ENCODE assay signal across 1 cellular context in genomic region chr2:238518127-238518827, GRCh38.
A peak's percentile ranks its signal among the peaks of the same experiment; 100 is the strongest.
TF ChIP-seq lines count a peak whose summit lies in the region.

No MANE protein-coding gene starts in this region.

TF ChIP-seq in HepG2, 621 proteins besides CTCF, POLR2A, EP300 and RAD21 (continued from another document):
- no peak for TF ChIP-seq KIAA2018 (CRISPR knock-in tag; IDR thresholded peaks at IDR 0.05; ENCODE audit: borderline replicate concordance)
- TF ChIP-seq FOXO1 (CRISPR knock-in tag; IDR thresholded peaks at IDR 0.05): no peak
- TF ChIP-seq BCL6 (CRISPR knock-in tag; IDR thresholded peaks at IDR 0.05): 0 out of 2 replicates have a peak, but pooled peaks have one; percentile 36
- TF ChIP-seq SMC3 (IDR thresholded peaks at IDR 0.05; ENCODE audit: low read length): 0 out of 2 replicates have a peak, but pooled peaks have one; percentile 2
- TF ChIP-seq ZNF672 (CRISPR knock-in tag; IDR thresholded peaks at IDR 0.05): no peak
- 0 out of 2 replicates have a peak, but pooled peaks have one; percentile 32 for TF ChIP-seq PAXIP1 (CRISPR knock-in tag; conservative IDR thresholded peaks at IDR 0.05)
- TF ChIP-seq HDAC2 (CRISPR knock-in tag; IDR thresholded peaks at IDR 0.05): 0 out of 2 replicates have a peak, but pooled peaks have one; percentile 14
- peak; percentile 29; the same call in 1 of the 2 replicates for TF ChIP-seq SOX5 (CRISPR knock-in tag; IDR thresholded peaks at IDR 0.05; ENCODE audit: borderline replicate concordance)
- TF ChIP-seq ZSCAN20 (CRISPR knock-in tag; IDR thresholded peaks at IDR 0.05; ENCODE audit: borderline replicate concordance): no peak
- peak; percentile 44; the same call in 1 of the 2 replicates for TF ChIP-seq RFXANK (CRISPR knock-in tag; IDR thresholded peaks at IDR 0.05)
- TF ChIP-seq ASH2L (IDR thresholded peaks at IDR 0.05; ENCODE audit: insufficient read length, low read depth, low read length): peak; percentile 24
- TF ChIP-seq ZNF329 (CRISPR knock-in tag; IDR thresholded peaks at IDR 0.05; ENCODE audit: low read depth): no peak
- no peak for TF ChIP-seq ZNF275 (CRISPR knock-in tag; IDR thresholded peaks at IDR 0.05; ENCODE audit: borderline replicate concordance)
- peak; percentile 40; the same call in 1 of the 2 replicates for TF ChIP-seq ZKSCAN8 (CRISPR knock-in tag; IDR thresholded peaks at IDR 0.05; ENCODE audit: borderline replicate concordance)
- peak; percentile 42; the same call in 1 of the 2 replicates for TF ChIP-seq RXRA (CRISPR knock-in tag; IDR thresholded peaks at IDR 0.05)
- TF ChIP-seq ZNF605 (CRISPR knock-in tag; IDR thresholded peaks at IDR 0.05): 0 out of 2 replicates have a peak, but pooled peaks have one; percentile 19
- TF ChIP-seq IKZF4 (CRISPR knock-in tag; IDR thresholded peaks at IDR 0.05; ENCODE audit: borderline replicate concordance, low read depth, not compliant biosample characterization): no peak
